Comparison of ENCODE assay signal across 8 cellular contexts in genomic region chr20:46438156-46438750, GRCh38. TPM values are rescaled to one million over a fixed set of nuclear protein-coding genes. Genes with fewer than 3 reads are reported as not detected.
DNase-seq lines count a peak whose midpoint lies in the region; ATAC-seq, FAIRE-seq and TF ChIP-seq lines count a peak whose summit lies in the region.

No MANE protein-coding gene starts in this region.

- in situ Hi-C loops in K562 (cut with MboI) = no loop called here

- H3K27ac ChIP-seq in K562 (ENCODE audit: extremely low read depth, low read depth, low read length) (no peak overlapping the region), lower lobe of right lung (no peak overlapping the region), right cardiac atrium (ENCODE audit: low read length) (no peak overlapping the region)

- FAIRE-seq in K562 (lab: Jason Lieb, UNC) = no peak

- H4K20me1 ChIP-seq in K562 (replicated peaks; ENCODE audit: control insufficient read depth, insufficient read depth, low read length) = no peaks in the 10 kb centered on the region

- no peak overlapping the region for H3K9ac ChIP-seq in K562 (ENCODE audit: insufficient read depth in 1 of 2, low read depth in 2 of 2, low read length in 2 of 2)

- H3K9me1 ChIP-seq in K562 (ENCODE audit: control insufficient read depth, insufficient read depth, low read length) = no peaks in the 10 kb centered on the region

- CTCF ChIA-PET in K562 (lab: Yijun Ruan, JAX; ENCODE audit: low intra/inter-chr PET ratio) = interaction anchor here (1.4 to 1.7 kb wide), 2 partner anchors 131 to 306 kb away, joined by 5 to 8 read pairs; partner anchors contain the start of gene CDH22

- TF ChIP-seq RAD21 in K562 (CRISPR knock-in tag; conservative IDR thresholded peaks at IDR 0.05 in 1 of 2, IDR thresholded peaks at IDR 0.05 in 1 of 2) = peak; percentile 39 to 66

- no peak for TF ChIP-seq POLR2A in K562 (conservative IDR thresholded peaks at IDR 0.05)

- 3% methylated on average over 4 of the region's 4 CpGs for WGBS in K562 (ENCODE audit: insufficient coverage, low coverage, missing lambda C conversion rate)
- 49% methylated on average over 4 of the region's 4 CpGs for WGBS in right cardiac atrium

- H3K9me3 ChIP-seq in K562 (replicated peaks; ENCODE audit: control insufficient read depth, insufficient read depth, low read depth, low read length) = no peaks in the 10 kb centered on the region
- H3K9me3 ChIP-seq in lower lobe of right lung = no peaks in the 10 kb centered on the region
- no peaks in the 10 kb centered on the region for H3K9me3 ChIP-seq in right cardiac atrium (ENCODE audit: control insufficient read depth, low read length)

- H3K27me3 ChIP-seq in K562 (ENCODE audit: control insufficient read depth in 2 of 2, insufficient read depth in 2 of 2, low read length in 2 of 2) (peaks cover 0 to 6% of the 10 kb centered on the region in 2 experiments; a peak in 2 of 5 replicates), lower lobe of right lung (ENCODE audit: low read depth) (peaks cover under 1% of the 10 kb centered on the region), right cardiac atrium (ENCODE audit: control insufficient read depth, insufficient read depth) (no peaks in the 10 kb centered on the region)

- intact Hi-C loops in K562 (cut with micrococcal nuclease) = no loop called here
- intact Hi-C loops in lower lobe of right lung (cut with DNase I) = no loop called here
- intact Hi-C loops in right cardiac atrium (cut with DNase I) = no loop called here

- TF ChIP-seq CTCF in K562 (IDR thresholded peaks at IDR 0.05 in 2 of 3, conservative IDR thresholded peaks at IDR 0.05 in 1 of 3; ENCODE audit: insufficient read depth in 2 of 3, low read depth in 1 of 3, low read length in 3 of 3) (peak; percentile 36 to 57 (median 54); a peak in 4 of 6 replicates), lower lobe of right lung (IDR thresholded peaks at IDR 0.05) (peak; percentile 13)

- no peak overlapping the region for H3K4me2 ChIP-seq in K562 (ENCODE audit: insufficient read depth, low read length)

- H3K4me1 ChIP-seq in K562 (replicated peaks in 1 of 2; ENCODE audit: control insufficient read depth in 2 of 2, insufficient read depth in 2 of 2, low read length in 2 of 2) (no peaks in the 10 kb centered on the region), lower lobe of right lung (no peaks in the 10 kb centered on the region), right cardiac atrium (ENCODE audit: control insufficient read depth, insufficient read depth, low read length) (no peaks in the 10 kb centered on the region)

- DNase-seq in COLO668 (lab: John Stamatoyannopoulos, UW; ENCODE audit: unreplicated experiment) (peak; percentile 33), H4 (ENCODE audit: low spot score) (peak; percentile 35), NCI-H526 (lab: John Stamatoyannopoulos, UW) (peak; percentile 54 to 88), K562 (ENCODE audit: extremely low read depth in 1 of 4, low spot score in 3 of 4) (peak; percentile 15 to 32 (median 20)), lower lobe of right lung (no peak), right cardiac atrium (no peak), HK-2 (ENCODE audit: unreplicated experiment) (no peak)

- TF ChIP-seq EP300 in K562 (IDR thresholded peaks at IDR 0.05; ENCODE audit: low read length) = no peak

- peak; percentile 55; the same call in 1 of the 3 replicates for ATAC-seq in K562
- no peak for ATAC-seq in lower lobe of right lung
- ATAC-seq in GM18868 (IDR thresholded peaks at IDR 0.05; ENCODE audit: unreplicated experiment) = no peak
- no peak for ATAC-seq in right cardiac atrium

- POLR2A ChIA-PET in K562 (lab: Yijun Ruan, JAX) = interaction anchor here (0.5 to 1.1 kb wide), 4 partner anchors 28 to 109 kb away, joined by 3 to 5 read pairs (median 3); no protein-coding TSS in a partner anchor

- no peak overlapping the region for H3K4me3 ChIP-seq in K562
- no peak overlapping the region for H3K4me3 ChIP-seq in lower lobe of right lung
- no peak overlapping the region for H3K4me3 ChIP-seq in right cardiac atrium (ENCODE audit: low read length)

- H3K36me3 ChIP-seq in K562 (ENCODE audit: control insufficient read depth, insufficient read depth, low read length) (no peaks in the 10 kb centered on the region), lower lobe of right lung (no peaks in the 10 kb centered on the region)

- H3K79me2 ChIP-seq in K562 (ENCODE audit: control insufficient read depth, insufficient read depth, low read length) = no peaks in the 10 kb centered on the region

- H2AFZ ChIP-seq in K562 (ENCODE audit: low read depth, low read length) = no peak overlapping the region

- no TSS peak for BruUV-seq in K562 (replicated peaks; lab: Mats Ljungman, UMichigan)

TF ChIP-seq in K562, 482 proteins besides CTCF, POLR2A, EP300 and RAD21:
- TF ChIP-seq TAF1 (IDR thresholded peaks at IDR 0.05; ENCODE audit: control insufficient read depth, extremely low read depth, insufficient read depth, low read length, severe bottlenecking) = no peak
- TF ChIP-seq NUFIP1 (IDR thresholded peaks at IDR 0.05; ENCODE audit: partially characterized antibody) = no peak
- TF ChIP-seq SMC3 (conservative IDR thresholded peaks at IDR 0.05; ENCODE audit: insufficient read depth, low read depth, low read length) = 0 out of 2 replicates have a peak, but pooled peaks have one; percentile 29
- no peak for TF ChIP-seq CEBPG (CRISPR knock-in tag; IDR thresholded peaks at IDR 0.05)
- TF ChIP-seq CEBPG (tag; conservative IDR thresholded peaks at IDR 0.05 in 1 of 2, IDR thresholded peaks at IDR 0.05 in 1 of 2) = no peak
- no peak for TF ChIP-seq ZNF445 (CRISPR knock-in tag; IDR thresholded peaks at IDR 0.05; ENCODE audit: low read depth)
- no peak for TF ChIP-seq MAX (CRISPR knock-in tag; IDR thresholded peaks at IDR 0.05)
- no peak for TF ChIP-seq TAF7 (tag; IDR thresholded peaks at IDR 0.05)
TF ChIP-seq in K562: peak in this region for 1.

RNA-seq across cellular contexts. Expression of gene ELMO2, which starts 31.8 kb away (rescaled TPM):
- 35.6 and 43.7 TPM in 2 replicates for total RNA-seq in H4 (2014; rRNA removed; shearing (Covaris generic))
- total RNA-seq in K562 (2011; cell fraction: chromatin; rRNA removed; ENCODE audit: low replicate concordance) = 25.8 and 29.0 TPM in 2 replicates
- total RNA-seq in K562 (2011; cell fraction: nucleolus; rRNA removed) = 10.8 and 12.8 TPM in 2 replicates
- total RNA-seq in K562 (2011; cell fraction: nucleoplasm; rRNA removed) = 19.3 and 27.9 TPM in 2 replicates
- total RNA-seq in K562 (2014; rRNA removed) (7.5 and 10.5 TPM in 2 replicates), K562 (2014; rRNA removed; fragmentation: Illumina TruSeq; extraction: Trizol) (10.2 and 10.6 TPM in 2 replicates), K562 (2015; rRNA removed; fragmentation: Illumina TruSeq; extraction: Trizol) (14.3 and 16.8 TPM in 2 replicates), K562 (2021) (16.5 and 19.6 TPM in 2 replicates), lower lobe of right lung (61.9 TPM), right cardiac atrium (10 to 100 TPM; 29.0 to 40.2 (median 35.0) TPM)
- polyA plus RNA-seq in K562 (2011; rRNA removed) (16.4 and 17.6 TPM in 2 replicates), K562 (2014; fragmentation: Illumina TruSeq; extraction: Trizol) (16.4 and 21.5 TPM in 2 replicates), K562 (2014; fragmentation: Nextera tagmentation; extraction: Ambion mirVana) (10 to 100 TPM in 1 of 2 experiments, 1 to 10 TPM in 1; 8.8 to 15.9 TPM), K562 (2014; rRNA removed) (12.2 and 14.8 TPM in 2 replicates), right cardiac atrium (20.7 TPM)
- 22.4 and 24.3 TPM in 2 replicates for polyA plus RNA-seq in K562 (2011; cell fraction: cytosol; rRNA removed)
- polyA plus RNA-seq in K562 (2011; cell fraction: nucleus; rRNA removed) = 32.1 and 38.6 TPM in 2 replicates
- polyA plus RNA-seq in K562 (2012) = 13.4 and 16.5 TPM in 2 replicates
- 20.3 and 24.0 TPM in 2 replicates for polyA minus RNA-seq in K562 (2011; rRNA and poly(A)+ RNA removed)
- 12.3 and 15.4 TPM in 2 replicates for polyA minus RNA-seq in K562 (2011; cell fraction: cytosol; rRNA and poly(A)+ RNA removed)
- 9.2 and 15.8 TPM in 2 replicates for polyA minus RNA-seq in K562 (2011; cell fraction: nucleus; rRNA and poly(A)+ RNA removed)

Comparison
In these comparisons a context has a peak if more than half of its experiments do, and no peak if none do; other contexts are left out.
1. DNase-seq: peak in COLO668 (single experiment), H4 (single experiment), NCI-H526 (2 of 2) and K562 (4 of 4); none in lower lobe of right lung (single experiment), right cardiac atrium (0 of 3) and HK-2 (single experiment).